13 cellular contexts compared by ENCODE assay signal in genomic region chr7:371119-371778, GRCh38.
DNase-seq lines count a peak whose midpoint lies in the region; ATAC-seq, FAIRE-seq and TF ChIP-seq lines count a peak whose summit lies in the region.
"Had no signal": no experiment of that assay in that cellular context is flagged by ENCODE, and none has a peak within 500 bp of the region (broad histone marks: within the 10 kb centered on the region; RNA-seq: fewer than 3 reads in every experiment).

No MANE protein-coding gene starts in this region.

- CTCF ChIA-PET in activated CD4-positive, alpha-beta T cell treated with anti-CD3 and anti-CD28 coated beads for 36 hours (lab: Charles Lee), result no interaction called here

- peak; percentile 63 for ATAC-seq in activated CD4-positive, alpha-beta T cell treated with anti-CD3 and anti-CD28 coated beads for 36 hours
- no peak for ATAC-seq in HG03039 (IDR thresholded peaks at IDR 0.05; ENCODE audit: unreplicated experiment)
- ATAC-seq: activated CD4-positive, CD25-positive, alpha-beta regulatory T cell treated with anti-CD3 and anti-CD28 coated beads, Interleukin-2, amount 50 U/mL, for 24 hours had no signal

- no peak for FAIRE-seq in small intestine (lab: Jason Lieb, UNC)

- no peak overlapping the region for H3K27ac ChIP-seq in small intestine (ENCODE audit: low read depth in 1 of 2, low read length in 1 of 2)

- intact Hi-C loops in activated CD4-positive, alpha-beta T cell treated with anti-CD3 and anti-CD28 coated beads for 36 hours (cut with DNase I, micrococcal nuclease), result no loop called here

- 55 to 82% (median 64%) methylated on average over 13 of the region's 13 CpGs for WGBS in small intestine, 3 donors

- no peaks in the 10 kb centered on the region for H3K36me3 Mint-ChIP-seq in activated CD4-positive, alpha-beta T cell treated with anti-CD3 and anti-CD28 coated beads for 36 hours (ENCODE audit: low read depth)
- H3K36me3 Mint-ChIP-seq in chondrocyte (ENCODE audit: low read depth), result no peaks in the 10 kb centered on the region
- H3K36me3 Mint-ChIP-seq: activated naive CD8-positive, alpha-beta T cell had no signal

- H3K27me3 Mint-ChIP-seq in activated CD4-positive, alpha-beta T cell treated with anti-CD3 and anti-CD28 coated beads for 36 hours, result no peaks in the 10 kb centered on the region
- no peaks in the 10 kb centered on the region for H3K27me3 Mint-ChIP-seq in chondrocyte (ENCODE audit: low read depth)
- H3K27me3 Mint-ChIP-seq: activated naive CD8-positive, alpha-beta T cell had no signal

- no peaks in the 10 kb centered on the region for H3K9me3 Mint-ChIP-seq in activated CD4-positive, alpha-beta T cell treated with anti-CD3 and anti-CD28 coated beads for 36 hours (ENCODE audit: low read depth)
- H3K9me3 Mint-ChIP-seq in chondrocyte (ENCODE audit: low read depth), result no peaks in the 10 kb centered on the region

- no peak overlapping the region for H3K4me3 Mint-ChIP-seq in activated CD4-positive, alpha-beta T cell treated with anti-CD3 and anti-CD28 coated beads for 36 hours
- H3K4me3 Mint-ChIP-seq in chondrocyte (ENCODE audit: unreplicated experiment), result no peak overlapping the region
- H3K4me3 Mint-ChIP-seq: activated naive CD8-positive, alpha-beta T cell had no signal

- TF ChIP-seq CTCF in chondrocyte (IDR thresholded peaks at IDR 0.05), result no peak

- H3K27me3 ChIP-seq in small intestine (ENCODE audit: control insufficient read depth in 2 of 2, insufficient read depth in 2 of 2, low read length in 2 of 2), result no peaks in the 10 kb centered on the region

- peaks cover 10% of the 10 kb centered on the region for H3K4me1 Mint-ChIP-seq in activated CD4-positive, alpha-beta T cell treated with anti-CD3 and anti-CD28 coated beads for 36 hours
- peaks cover 9% of the 10 kb centered on the region for H3K4me1 Mint-ChIP-seq in chondrocyte (ENCODE audit: low read depth)

- no peak overlapping the region for H3K4me3 ChIP-seq in small intestine (ENCODE audit: low read depth in 1 of 2, low read length in 2 of 2)
- H3K4me3 ChIP-seq: lung had no signal

- peaks cover 0 to 12% of the 10 kb centered on the region in 2 donors for H3K4me1 ChIP-seq in small intestine (ENCODE audit: control insufficient read depth in 2 of 2, insufficient read depth in 1 of 2, low read depth in 1 of 2, low read length in 1 of 2)

- DNase-seq in activated CD4-positive, alpha-beta T cell treated with anti-CD3 and anti-CD28 coated beads for 36 hours, result peak; percentile 34
- DNase-seq in activated CD4-positive, alpha-beta T cell treated with anti-CD3 and anti-CD28 coated beads for 1 hour, result no peak
- DNase-seq in LoVo (ENCODE audit: low spot score), result peak; percentile 58
- DNase-seq in chondrocyte (ENCODE audit: low spot score), result peak; percentile 88
- DNase-seq in small intestine, result peak; percentile 92
- no peak for DNase-seq in NCI-H128 (lab: John Stamatoyannopoulos, UW; ENCODE audit: unreplicated experiment)
- no peak for DNase-seq in cerebellum (ENCODE audit: low spot score)
- DNase-seq: NCI-H2029, SIG-M5 had no signal

- no peak overlapping the region for H3K27ac Mint-ChIP-seq in activated CD4-positive, alpha-beta T cell treated with anti-CD3 and anti-CD28 coated beads for 36 hours
- H3K27ac Mint-ChIP-seq in chondrocyte (ENCODE audit: unreplicated experiment), result no peak overlapping the region
- H3K27ac Mint-ChIP-seq: activated naive CD8-positive, alpha-beta T cell had no signal

- POLR2A ChIA-PET in activated CD4-positive, alpha-beta T cell treated with anti-CD3 and anti-CD28 coated beads for 36 hours (lab: Charles Lee), result no interaction called here

- H3K36me3 ChIP-seq in small intestine (ENCODE audit: control insufficient read depth in 2 of 2, insufficient read depth in 2 of 2, low read length in 2 of 2), result no peaks in the 10 kb centered on the region

- H3K9me3 ChIP-seq in small intestine (ENCODE audit: control insufficient read depth, low read depth), result no peaks in the 10 kb centered on the region

Comparison
In these comparisons a context has a peak if more than half of its experiments do, and no peak if none do; other contexts are left out.
1. DNase-seq: peak in activated CD4-positive, alpha-beta T cell treated with anti-CD3 and anti-CD28 coated beads for 36 hours (single experiment), LoVo (single experiment), chondrocyte (single experiment) and small intestine (single experiment); none in activated CD4-positive, alpha-beta T cell treated with anti-CD3 and anti-CD28 coated beads for 1 hour (single experiment), NCI-H128 (single experiment) and cerebellum (single experiment).